10 cellular contexts compared by ENCODE assay signal in the genomic region with DNA sequence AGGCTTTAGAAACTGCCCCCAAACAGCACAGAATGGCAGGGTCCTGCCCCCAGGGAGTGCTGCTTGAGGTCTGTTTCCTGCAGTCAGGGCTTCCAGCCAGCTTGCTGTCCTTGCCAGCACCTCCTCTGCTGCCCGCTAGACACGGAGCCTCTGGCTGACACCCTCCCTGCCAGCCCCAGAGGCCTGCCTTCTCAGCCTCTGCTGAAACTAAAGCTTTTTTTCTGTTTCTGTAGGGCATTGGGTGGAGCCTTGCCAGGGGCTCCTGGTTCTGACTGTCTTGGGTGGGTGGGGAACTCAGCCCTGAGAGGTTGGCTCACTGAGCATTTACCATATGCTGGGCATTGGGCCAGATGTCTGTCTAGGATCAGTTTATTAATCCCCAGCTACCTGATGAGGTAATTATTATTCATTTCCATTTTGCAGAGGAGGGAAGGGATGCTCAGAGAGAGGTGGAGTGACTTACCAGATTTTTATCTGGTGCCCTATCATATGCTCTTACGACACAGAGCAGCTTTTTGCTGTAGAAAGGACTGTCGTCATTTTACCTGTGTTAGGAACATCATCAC. TPM values are rescaled to one million over a fixed set of nuclear protein-coding genes. Genes with fewer than 3 reads are reported as not detected.
DNase-seq lines count a peak whose midpoint lies in the region; ATAC-seq lines count a peak whose summit lies in the region.
"Had no signal": no experiment of that assay in that cellular context is flagged by ENCODE, and none has a peak within 500 bp of the region (broad histone marks: within the 10 kb centered on the region; RNA-seq: fewer than 3 reads in every experiment).

No MANE protein-coding gene starts in this region.

- H3K36me3 ChIP-seq in CD4-positive, alpha-beta memory T cell (ENCODE audit: insufficient read depth, low read length), result no peaks in the 10 kb centered on the region
- H3K36me3 ChIP-seq: thoracic aorta had no signal

- peak overlapping the region; percentile 61 for H3K27ac ChIP-seq in CD4-positive, alpha-beta memory T cell (ENCODE audit: low read depth, low read length)
- H3K27ac ChIP-seq: HL-60, thoracic aorta had no signal

- H3K27me3 ChIP-seq in CD4-positive, alpha-beta memory T cell (ENCODE audit: insufficient read depth, low read length), result no peaks in the 10 kb centered on the region

- H3K4me3 Mint-ChIP-seq in CD4-positive, alpha-beta memory T cell, result peak overlapping the region; percentile 41 to 75 (median 72)
- H3K4me3 Mint-ChIP-seq in activated CD8-positive, alpha-beta T cell treated with anti-CD3 and anti-CD28 coated beads, Interleukin-2, amount 10 ng/mL, durations not matched to agents 7 days and 5 days, result peak overlapping the region; percentile 64

- H3K4me3 ChIP-seq in CD4-positive, alpha-beta memory T cell (ENCODE audit: low read length in 2 of 2), result no peak overlapping the region
- H3K4me3 ChIP-seq: thoracic aorta had no signal

- ATAC-seq in GM19395 (IDR thresholded peaks at IDR 0.05; ENCODE audit: unreplicated experiment), result peak; percentile 38
- peak; percentile 61 for ATAC-seq in activated CD8-positive, alpha-beta T cell treated with anti-CD3 and anti-CD28 coated beads, Interleukin-2, amount 10 ng/mL, durations not matched to agents 7 days and 5 days

- peaks cover 84 to 100% (median 93%) of the 10 kb centered on the region in 4 donors for H3K4me1 Mint-ChIP-seq in CD4-positive, alpha-beta memory T cell
- peaks cover 100% of the 10 kb centered on the region for H3K4me1 Mint-ChIP-seq in activated CD8-positive, alpha-beta T cell treated with anti-CD3 and anti-CD28 coated beads, Interleukin-2, amount 10 ng/mL, durations not matched to agents 7 days and 5 days (ENCODE audit: low read depth)

- H3K9me3 Mint-ChIP-seq in CD4-positive, alpha-beta memory T cell, result peaks cover 0 to 4% (median 0%) of the 10 kb centered on the region in 8 donors
- H3K9me3 Mint-ChIP-seq in activated CD8-positive, alpha-beta T cell treated with anti-CD3 and anti-CD28 coated beads, Interleukin-2, amount 10 ng/mL, durations not matched to agents 7 days and 5 days (ENCODE audit: insufficient read depth), result no peaks in the 10 kb centered on the region

- H3K27me3 Mint-ChIP-seq in CD4-positive, alpha-beta memory T cell, result no peaks in the 10 kb centered on the region
- no peaks in the 10 kb centered on the region for H3K27me3 Mint-ChIP-seq in activated CD8-positive, alpha-beta T cell treated with anti-CD3 and anti-CD28 coated beads, Interleukin-2, amount 10 ng/mL, durations not matched to agents 7 days and 5 days (ENCODE audit: low read depth)

- peak overlapping the region; percentile 91 to 95 (median 93) for H3K27ac Mint-ChIP-seq in CD4-positive, alpha-beta memory T cell
- peak overlapping the region; percentile 93 for H3K27ac Mint-ChIP-seq in activated CD8-positive, alpha-beta T cell treated with anti-CD3 and anti-CD28 coated beads, Interleukin-2, amount 10 ng/mL, durations not matched to agents 7 days and 5 days

- DNase-seq in CD4-positive, alpha-beta memory T cell, result peak in 3 of 5 donors; percentile 33 to 89 (median 42)
- DNase-seq in NCI-H1105 (lab: John Stamatoyannopoulos, UW) (peak; percentile 92), head of caudate nucleus (peak in 34 of 42 donors; percentile 27 to 76 (median 50)), GM19238 (ENCODE audit: insufficient read length, low spot score) (no peak), posterior vena cava (ENCODE audit: low spot score) (no peak)
- DNase-seq in activated CD8-positive, alpha-beta T cell treated with anti-CD3 and anti-CD28 coated beads, Interleukin-2, amount 10 ng/mL, durations not matched to agents 7 days and 5 days, result peak; percentile 62
- DNase-seq in stimulated activated CD4-positive, alpha-beta T cell treated with anti-CD3 and anti-CD28 coated beads, Interleukin-1b, Interleukin-23, amount 100 ng/mL, for 48 hours, result peak; percentile 63

- peaks cover 5 to 7% of the 10 kb centered on the region in 2 donors for H3K36me3 Mint-ChIP-seq in CD4-positive, alpha-beta memory T cell
- H3K36me3 Mint-ChIP-seq in activated CD8-positive, alpha-beta T cell treated with anti-CD3 and anti-CD28 coated beads, Interleukin-2, amount 10 ng/mL, durations not matched to agents 7 days and 5 days (ENCODE audit: low read depth), result peaks cover 57% of the 10 kb centered on the region

- CTCF ChIA-PET in CD4-positive, alpha-beta memory T cell (lab: Charles Lee; ENCODE audit: partially characterized antibody), result interaction anchor here (0.9 to 7.1 kb wide), 12 partner anchors 8 to 357 kb away, joined by 3 to 46 read pairs (median 6); no protein-coding TSS in a partner anchor
- CTCF ChIA-PET in activated CD8-positive, alpha-beta T cell treated with anti-CD3 and anti-CD28 coated beads, Interleukin-2, amount 10 ng/mL, durations not matched to agents 7 days and 5 days (lab: Charles Lee), result interaction anchor here (0.9 to 3.3 kb wide), 11 partner anchors 8 to 94 kb away, joined by 3 to 53 read pairs (median 6); no protein-coding TSS in a partner anchor

- POLR2A ChIA-PET in CD4-positive, alpha-beta memory T cell (lab: Charles Lee; ENCODE audit: partially characterized antibody), result interaction anchor here (0.6 to 15.7 kb wide), 6 partner anchors 8 to 44 kb away, joined by 3 to 327 read pairs (median 6); no protein-coding TSS in a partner anchor
- POLR2A ChIA-PET in activated CD8-positive, alpha-beta T cell treated with anti-CD3 and anti-CD28 coated beads, Interleukin-2, amount 10 ng/mL, durations not matched to agents 7 days and 5 days (lab: Charles Lee), result interaction anchor here (0.8 to 3.7 kb wide), 3 partner anchors 9 to 34 kb away, joined by 3 to 31 read pairs (median 15); no protein-coding TSS in a partner anchor

- intact Hi-C loops in CD4-positive, alpha-beta memory T cell (cut with micrococcal nuclease), result loop anchor here (1.0 to 5.0 kb wide), 3 partner anchors 15 to 37 kb away; no protein-coding TSS in a partner anchor
- intact Hi-C loops in head of caudate nucleus (cut with DNase I) (no loop called here), posterior vena cava (cut with DNase I) (no loop called here)

- no peaks in the 10 kb centered on the region for H3K9me3 ChIP-seq in CD4-positive, alpha-beta memory T cell (ENCODE audit: control insufficient read depth in 1 of 2, low read length in 2 of 2)
- H3K9me3 ChIP-seq: thoracic aorta had no signal

- peaks cover 100% of the 10 kb centered on the region for H3K4me1 ChIP-seq in CD4-positive, alpha-beta memory T cell (ENCODE audit: insufficient read depth, low read length)

RNA-seq across cellular contexts. Expression of a gene that starts 35.4 kb away (rescaled TPM):
- total RNA-seq in CD4-positive, alpha-beta memory T cell, result 100 to 1,000 TPM; 133 TPM
- 10 to 100 TPM; 30.5 to 50.7 TPM for polyA plus RNA-seq in CD4-positive, alpha-beta memory T cell
- total RNA-seq in activated CD8-positive, alpha-beta T cell treated with anti-CD3 and anti-CD28 coated beads, Interleukin-2, amount 10 ng/mL, durations not matched to agents 7 days and 5 days, result 100 to 1,000 TPM; 152 to 157 TPM
- total RNA-seq in posterior vena cava, result 10 to 100 TPM; 31.5 to 42.9 TPM

Comparison
In these comparisons a context has a peak if more than half of its experiments do, and no peak if none do; other contexts are left out.
1. DNase-seq: peak in CD4-positive, alpha-beta memory T cell (3 of 5), NCI-H1105 (single experiment), activated CD8-positive, alpha-beta T cell treated with anti-CD3 and anti-CD28 coated beads, Interleukin-2, amount 10 ng/mL, durations not matched to agents 7 days and 5 days (single experiment), head of caudate nucleus (34 of 42) and stimulated activated CD4-positive, alpha-beta T cell treated with anti-CD3 and anti-CD28 coated beads, Interleukin-1b, Interleukin-23, amount 100 ng/mL, for 48 hours (single experiment); none in GM19238 (single experiment) and posterior vena cava (single experiment).